Comparison of ENCODE assay signal across 1 cellular context in the genomic region with DNA sequence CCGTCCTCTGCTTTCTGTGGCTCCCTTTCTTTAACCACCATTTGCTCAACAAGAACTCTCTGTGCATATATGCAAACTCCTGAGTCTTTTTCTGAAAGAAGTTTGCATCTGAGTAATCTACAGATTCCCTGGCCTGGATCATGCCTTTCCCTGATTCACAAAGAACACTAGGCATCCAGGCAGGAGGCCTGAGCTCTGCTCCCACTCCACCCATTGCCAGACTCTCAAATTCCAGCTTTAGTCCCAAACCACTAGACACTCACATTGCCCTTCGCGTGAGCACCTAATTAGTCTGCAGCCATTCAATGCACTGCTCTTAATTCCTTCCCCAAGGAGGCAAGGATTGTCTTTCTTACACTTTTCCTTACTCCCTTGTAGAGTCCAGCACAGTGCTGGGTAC.
TF ChIP-seq lines count a peak whose summit lies in the region.

No MANE protein-coding gene starts in this region.

TF ChIP-seq in GM23338, 12 proteins besides CTCF, POLR2A, EP300 and RAD21:
- no peak for TF ChIP-seq ZNF462 (CRISPR knock-in tag; IDR thresholded peaks at IDR 0.05)
- TF ChIP-seq ZNF114 (CRISPR knock-in tag; IDR thresholded peaks at IDR 0.05): no peak
- TF ChIP-seq STAT1 (IDR thresholded peaks at IDR 0.05; ENCODE audit: unreplicated experiment): no peak
- TF ChIP-seq EZH2 (IDR thresholded peaks at IDR 0.05; ENCODE audit: low read depth, unreplicated experiment): no peak
